ENCODE assay signal across 10 cellular contexts in the genomic region with DNA sequence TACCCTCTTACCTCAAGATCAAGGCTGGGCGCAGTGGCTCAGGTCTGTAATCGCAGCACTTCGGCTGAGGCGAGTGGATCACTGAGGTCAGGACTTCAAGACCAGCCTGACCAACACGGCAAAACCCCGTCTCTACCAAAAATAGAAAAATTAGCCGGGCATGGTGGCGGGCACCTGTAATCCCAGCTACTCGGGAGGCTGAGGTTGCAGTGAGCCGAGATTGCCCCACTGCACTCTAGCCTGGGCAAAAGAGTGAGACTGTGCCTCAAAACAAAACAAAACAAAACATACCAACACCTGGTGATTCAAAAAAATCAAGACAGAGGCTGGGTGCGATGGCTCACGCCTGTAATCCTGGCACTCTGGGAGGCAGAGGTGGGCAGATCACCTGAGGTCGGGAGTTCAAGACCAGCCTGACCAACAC. TPM values are rescaled to one million over a fixed set of nuclear protein-coding genes. Genes with fewer than 3 reads are reported as not detected.
DNase-seq lines count a peak whose midpoint lies in the region; ATAC-seq and TF ChIP-seq lines count a peak whose summit lies in the region.
"Not testable (repeated sequence)": the region's sequence is repeated elsewhere in the genome, so short reads cannot be mapped to it uniquely, and the experiment has no call there.
"Had no signal": no experiment of that assay in that cellular context is flagged by ENCODE, and none has a peak within 500 bp of the region (broad histone marks: within the 10 kb centered on the region; RNA-seq: fewer than 3 reads in every experiment).

No MANE protein-coding gene starts in this region.

- peaks cover 28 to 53% (median 50%) of the 10 kb centered on the region in 3 donors for H3K4me1 Mint-ChIP-seq in IgD-negative memory B cell
- H3K4me1 Mint-ChIP-seq in WTC11 = peaks cover 70% of the 10 kb centered on the region
- H3K4me1 Mint-ChIP-seq in activated naive CD4-positive, alpha-beta T cell treated with anti-CD3 and anti-CD28 coated beads, Interleukin-2, amount 50 U/mL, for 24 hours = peaks cover 58% of the 10 kb centered on the region
- peaks cover 61 to 67% of the 10 kb centered on the region in 2 donors for H3K4me1 Mint-ChIP-seq in natural killer cell treated with Interleukin-12 subunit alpha and Interleukin-12 subunit beta and Interleukin-15 and Interleukin-18, amount 100 ng/mL, for 72 hours (ENCODE audit: low read depth in 2 of 2)
- H3K4me1 Mint-ChIP-seq in stimulated activated naive B cell treated with anti-CD40 and anti-IgM and Interleukin-4, amounts not matched to agents 10 μg/mL and 1 μg/mL and 100 μg/mL, for 72 hours = peaks cover 25 to 50% of the 10 kb centered on the region in 2 donors

- H3K27me3 Mint-ChIP-seq in IgD-negative memory B cell; WTC11 (ENCODE audit: low read depth); activated naive CD4-positive, alpha-beta T cell treated with anti-CD3 and anti-CD28 coated beads, Interleukin-2, amount 50 U/mL, for 24 hours; natural killer cell treated with Interleukin-12 subunit alpha and Interleukin-12 subunit beta and Interleukin-15 and Interleukin-18, amount 100 ng/mL, for 72 hours; stimulated activated naive B cell treated with anti-CD40 and anti-IgM and Interleukin-4, amounts not matched to agents 10 μg/mL and 1 μg/mL and 100 μg/mL, for 72 hours: not testable (repeated sequence)

- DNase-seq in WTC11 (ENCODE audit: low spot score); stimulated activated naive B cell treated with anti-CD40 and anti-IgM and Interleukin-4, amounts not matched to agents 10 μg/mL and 1 μg/mL and 100 μg/mL, for 72 hours: not testable (repeated sequence)
- DNase-seq in effector CD4-positive, alpha-beta T cell = peak; percentile 9
- DNase-seq in natural killer cell treated with Interleukin-12 subunit alpha and Interleukin-12 subunit beta and Interleukin-15 and Interleukin-18, amount 100 ng/mL, for 72 hours (ENCODE audit: low spot score) = peak; percentile 60

- POLR2A ChIA-PET in WTC11 (lab: Charles Lee) = interaction anchor here (0.9 to 9.4 kb wide), 2 partner anchors 10 to 56 kb away, joined by 7 to 188 read pairs; partner anchors contain the start of gene ENSA

- 0 out of 2 replicates have a peak overlapping the region, but pooled peaks have one; percentile 6 for H3K9ac ChIP-seq in BLaER1
- not testable (repeated sequence) for H3K9ac ChIP-seq in iPS-15b (ENCODE audit: low read depth, low read length)

- H3K27ac Mint-ChIP-seq in IgD-negative memory B cell (peak overlapping the region; percentile 83 to 96 (median 88)), WTC11 (peak overlapping the region; percentile 97)
- peak overlapping the region; percentile 88 for H3K27ac Mint-ChIP-seq in activated naive CD4-positive, alpha-beta T cell treated with anti-CD3 and anti-CD28 coated beads, Interleukin-2, amount 50 U/mL, for 24 hours
- H3K27ac Mint-ChIP-seq in natural killer cell treated with Interleukin-12 subunit alpha and Interleukin-12 subunit beta and Interleukin-15 and Interleukin-18, amount 100 ng/mL, for 72 hours = peak overlapping the region; percentile 98 to 100
- H3K27ac Mint-ChIP-seq in stimulated activated naive B cell treated with anti-CD40 and anti-IgM and Interleukin-4, amounts not matched to agents 10 μg/mL and 1 μg/mL and 100 μg/mL, for 72 hours = peak overlapping the region; percentile 87

- not testable (repeated sequence) for H3K27me3 ChIP-seq in BLaER1; iPS-15b (ENCODE audit: control insufficient read depth, insufficient read depth, low read length)

- peak overlapping the region; percentile 75 to 100 (median 93) for H3K4me3 Mint-ChIP-seq in IgD-negative memory B cell
- H3K4me3 Mint-ChIP-seq in WTC11 = peak overlapping the region; percentile 46
- peak overlapping the region; percentile 86 for H3K4me3 Mint-ChIP-seq in activated naive CD4-positive, alpha-beta T cell treated with anti-CD3 and anti-CD28 coated beads, Interleukin-2, amount 50 U/mL, for 24 hours
- H3K4me3 Mint-ChIP-seq in natural killer cell treated with Interleukin-12 subunit alpha and Interleukin-12 subunit beta and Interleukin-15 and Interleukin-18, amount 100 ng/mL, for 72 hours = peak overlapping the region; percentile 92
- peak overlapping the region; percentile 61 to 73 for H3K4me3 Mint-ChIP-seq in stimulated activated naive B cell treated with anti-CD40 and anti-IgM and Interleukin-4, amounts not matched to agents 10 μg/mL and 1 μg/mL and 100 μg/mL, for 72 hours

- H3K9me3 Mint-ChIP-seq in IgD-negative memory B cell; WTC11; activated naive CD4-positive, alpha-beta T cell treated with anti-CD3 and anti-CD28 coated beads, Interleukin-2, amount 50 U/mL, for 24 hours; natural killer cell treated with Interleukin-12 subunit alpha and Interleukin-12 subunit beta and Interleukin-15 and Interleukin-18, amount 100 ng/mL, for 72 hours; stimulated activated naive B cell treated with anti-CD40 and anti-IgM and Interleukin-4, amounts not matched to agents 10 μg/mL and 1 μg/mL and 100 μg/mL, for 72 hours: not testable (repeated sequence)

- H4K20me1 ChIP-seq in BLaER1 = peaks cover 100% of the 10 kb centered on the region

- H3K4me2 ChIP-seq in BLaER1 = peak overlapping the region; percentile 29; the same call in 1 of the 2 replicates

- peaks cover 62% of the 10 kb centered on the region for H3K4me1 ChIP-seq in BLaER1
- peaks cover 31% of the 10 kb centered on the region for H3K4me1 ChIP-seq in iPS-15b (ENCODE audit: control insufficient read depth, insufficient read depth, low read length)

- not testable (repeated sequence) for ATAC-seq in WTC11; natural killer cell treated with Interleukin-12 subunit alpha and Interleukin-12 subunit beta and Interleukin-15 and Interleukin-18, amount 100 ng/mL, for 72 hours; stimulated activated naive B cell treated with anti-CD40 and anti-IgM and Interleukin-4, amounts not matched to agents 10 μg/mL and 1 μg/mL and 100 μg/mL, for 72 hours (replicated peaks)

- not testable (repeated sequence) for H3K9me3 ChIP-seq in BLaER1; iPS-15b (ENCODE audit: control insufficient read depth, insufficient read depth, low read length)

- TF ChIP-seq CTCF in WTC11 (IDR thresholded peaks at IDR 0.05) = not testable (repeated sequence)

- peaks cover 47% of the 10 kb centered on the region for H3K36me3 Mint-ChIP-seq in IgD-negative memory B cell
- peaks cover 73% of the 10 kb centered on the region for H3K36me3 Mint-ChIP-seq in WTC11
- peaks cover 67% of the 10 kb centered on the region for H3K36me3 Mint-ChIP-seq in activated naive CD4-positive, alpha-beta T cell treated with anti-CD3 and anti-CD28 coated beads, Interleukin-2, amount 50 U/mL, for 24 hours
- peaks cover 51% of the 10 kb centered on the region for H3K36me3 Mint-ChIP-seq in natural killer cell treated with Interleukin-12 subunit alpha and Interleukin-12 subunit beta and Interleukin-15 and Interleukin-18, amount 100 ng/mL, for 72 hours
- peaks cover 64 to 69% of the 10 kb centered on the region in 2 donors for H3K36me3 Mint-ChIP-seq in stimulated activated naive B cell treated with anti-CD40 and anti-IgM and Interleukin-4, amounts not matched to agents 10 μg/mL and 1 μg/mL and 100 μg/mL, for 72 hours

- not testable (repeated sequence) for H3K27ac ChIP-seq in BLaER1

- H3K36me3 ChIP-seq in BLaER1 = peaks cover 80% of the 10 kb centered on the region
- peaks cover 37% of the 10 kb centered on the region for H3K36me3 ChIP-seq in iPS-15b (ENCODE audit: control insufficient read depth, insufficient read depth, low read length)

- CTCF ChIA-PET in WTC11 (lab: Charles Lee) = interaction anchor here (0.9 to 7.2 kb wide), 2 partner anchors 13 to 36 kb away, joined by 3 to 68 read pairs; no protein-coding TSS in a partner anchor

- not testable (repeated sequence) for H3K4me3 ChIP-seq in BLaER1
- peak overlapping the region; percentile 9 for H3K4me3 ChIP-seq in iPS-15b (ENCODE audit: low read depth, low read length)

TF ChIP-seq in WTC11, 78 proteins besides CTCF, POLR2A, EP300 and RAD21:
- TF ChIP-seq, protein P1, sequence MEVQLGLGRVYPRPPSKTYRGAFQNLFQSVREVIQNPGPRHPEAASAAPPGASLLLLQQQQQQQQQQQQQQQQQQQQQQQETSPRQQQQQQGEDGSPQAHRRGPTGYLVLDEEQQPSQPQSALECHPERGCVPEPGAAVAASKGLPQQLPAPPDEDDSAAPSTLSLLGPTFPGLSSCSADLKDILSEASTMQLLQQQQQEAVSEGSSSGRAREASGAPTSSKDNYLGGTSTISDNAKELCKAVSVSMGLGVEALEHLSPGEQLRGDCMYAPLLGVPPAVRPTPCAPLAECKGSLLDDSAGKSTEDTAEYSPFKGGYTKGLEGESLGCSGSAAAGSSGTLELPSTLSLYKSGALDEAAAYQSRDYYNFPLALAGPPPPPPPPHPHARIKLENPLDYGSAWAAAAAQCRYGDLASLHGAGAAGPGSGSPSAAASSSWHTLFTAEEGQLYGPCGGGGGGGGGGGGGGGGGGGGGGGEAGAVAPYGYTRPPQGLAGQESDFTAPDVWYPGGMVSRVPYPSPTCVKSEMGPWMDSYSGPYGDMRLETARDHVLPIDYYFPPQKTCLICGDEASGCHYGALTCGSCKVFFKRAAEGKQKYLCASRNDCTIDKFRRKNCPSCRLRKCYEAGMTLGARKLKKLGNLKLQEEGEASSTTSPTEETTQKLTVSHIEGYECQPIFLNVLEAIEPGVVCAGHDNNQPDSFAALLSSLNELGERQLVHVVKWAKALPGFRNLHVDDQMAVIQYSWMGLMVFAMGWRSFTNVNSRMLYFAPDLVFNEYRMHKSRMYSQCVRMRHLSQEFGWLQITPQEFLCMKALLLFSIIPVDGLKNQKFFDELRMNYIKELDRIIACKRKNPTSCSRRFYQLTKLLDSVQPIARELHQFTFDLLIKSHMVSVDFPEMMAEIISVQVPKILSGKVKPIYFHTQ (CRISPR knock-in tag; IDR thresholded peaks at IDR 0.05) = peak; percentile 47; the same call in 1 of the 2 replicates

RNA-seq across cellular contexts. Expression of gene MCL1, which starts 5.8 kb away (rescaled TPM):
- polyA plus RNA-seq in IgD-negative memory B cell = 99.6 TPM
- total RNA-seq in WTC11 (2021) = 191 to 212 TPM (median 204 TPM) in 3 replicates
- 100 to 1,000 TPM; 199 to 333 TPM for total RNA-seq in natural killer cell treated with Interleukin-12 subunit alpha and Interleukin-12 subunit beta and Interleukin-15 and Interleukin-18, amount 100 ng/mL, for 72 hours

RNA-seq across cellular contexts. Expression of gene ADAMTSL4, which starts 24.5 kb away (rescaled TPM):
- 0.30 TPM for polyA plus RNA-seq in IgD-negative memory B cell
- 6.6 to 14.7 TPM (median 14.1 TPM) in 3 replicates for total RNA-seq in WTC11 (2021)
- 1 to 10 TPM in 1 of 2 donors, under 1 TPM in 1; 0.48 to 1.0 TPM for total RNA-seq in natural killer cell treated with Interleukin-12 subunit alpha and Interleukin-12 subunit beta and Interleukin-15 and Interleukin-18, amount 100 ng/mL, for 72 hours

RNA-seq across cellular contexts. Expression of gene ENSA, which starts 55.8 kb away (rescaled TPM):
- polyA plus RNA-seq in IgD-negative memory B cell = 73.9 TPM
- 219 to 254 TPM (median 224 TPM) in 3 replicates for total RNA-seq in WTC11 (2021)
- total RNA-seq in natural killer cell treated with Interleukin-12 subunit alpha and Interleukin-12 subunit beta and Interleukin-15 and Interleukin-18, amount 100 ng/mL, for 72 hours = 100 to 1,000 TPM; 214 to 249 TPM

RNA-seq across cellular contexts. Expression of gene FALEC, which starts 58.1 kb away (rescaled TPM):
- polyA plus RNA-seq in IgD-negative memory B cell = 1.0 TPM
- 0.71 to 1.2 TPM (median 1.0 TPM) in 3 replicates for total RNA-seq in WTC11 (2021)
- total RNA-seq in natural killer cell treated with Interleukin-12 subunit alpha and Interleukin-12 subunit beta and Interleukin-15 and Interleukin-18, amount 100 ng/mL, for 72 hours = not detected
- total RNA-seq: mucosa of descending colon, temporal lobe had no signal
